ENCODE assay signal across 8 cellular contexts in the genomic region with DNA sequence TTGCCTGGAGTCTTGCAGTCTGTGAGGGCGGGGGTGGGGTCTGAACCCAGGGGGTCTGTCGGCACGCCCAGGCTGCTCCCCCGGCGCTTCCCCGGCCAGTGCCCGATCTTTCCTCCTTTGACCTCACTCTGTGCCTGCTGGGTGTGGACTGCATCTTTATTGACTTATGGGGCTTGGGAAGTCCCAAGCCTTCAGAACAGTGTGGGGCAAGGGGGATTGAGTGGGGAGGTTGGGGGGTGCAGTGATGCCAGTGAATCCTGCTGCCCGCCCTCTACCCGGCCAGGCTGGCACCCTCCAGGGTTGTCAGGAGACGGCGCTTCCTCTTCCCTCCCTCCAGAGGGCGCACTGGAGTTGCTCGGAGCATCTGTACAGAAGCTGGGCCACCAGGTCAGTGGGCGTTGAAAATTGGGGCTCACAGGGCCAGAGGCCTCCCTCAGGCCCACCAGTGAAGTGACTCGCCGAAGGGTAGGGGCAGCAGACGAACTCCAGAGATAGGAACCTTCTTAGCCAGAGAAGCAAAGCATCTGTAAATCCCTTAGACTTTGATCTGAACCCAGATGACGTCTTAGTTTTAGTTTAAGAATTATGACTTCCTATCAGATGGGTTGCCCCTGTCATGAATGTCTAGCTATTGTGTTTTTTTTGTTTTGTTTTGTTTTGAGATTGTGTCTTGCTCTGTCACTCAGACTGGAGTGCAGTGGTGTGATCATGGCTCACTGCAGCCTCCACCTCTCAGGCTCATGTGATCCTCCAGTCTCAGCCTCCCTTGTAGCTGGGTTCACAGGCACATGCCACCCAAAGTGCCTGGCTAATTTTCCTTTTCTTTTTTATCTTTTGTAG.
A peak's percentile ranks its signal among the peaks of the same experiment; 100 is the strongest.
DNase-seq lines count a peak whose midpoint lies in the region; ATAC-seq and TF ChIP-seq lines count a peak whose summit lies in the region.

No MANE protein-coding gene starts in this region.

- H3K36me3 ChIP-seq in A673 (ENCODE audit: insufficient read depth, low read length, poor library complexity, severe bottlenecking): no peaks in the 10 kb centered on the region

- no peaks in the 10 kb centered on the region for H3K9me3 Mint-ChIP-seq in activated naive CD4-positive, alpha-beta T cell treated with anti-CD3 and anti-CD28 coated beads, Interleukin-2, amount 10 ng/mL, durations not matched to agents 7 days and 5 days

- H3K4me3 ChIP-seq in A673 (ENCODE audit: low read depth, low read length, poor library complexity, severe bottlenecking): no peak overlapping the region

- DNase-seq in A673 (ENCODE audit: low spot score) (peak; percentile 50), GM19238 (ENCODE audit: insufficient read length, low spot score) (peak; percentile 56), RWPE1 (ENCODE audit: low spot score) (peak; percentile 40), left ventricle myocardium superior (peak; percentile 53)
- DNase-seq in activated naive CD4-positive, alpha-beta T cell treated with anti-CD3 and anti-CD28 coated beads, Interleukin-2, amount 10 ng/mL, durations not matched to agents 7 days and 5 days: peak; percentile 69
- peak; percentile 68 for DNase-seq in stimulated activated CD4-positive, alpha-beta T cell treated with anti-CD3 and anti-CD28 coated beads, Interleukin-15, amount 100 ng/mL, for 24 hours

- TF ChIP-seq CTCF in A673 (conservative IDR thresholded peaks at IDR 0.05; ENCODE audit: low read depth, low read length) (peak; percentile 86), RWPE1 (conservative IDR thresholded peaks at IDR 0.05; ENCODE audit: low read depth) (peak; percentile 83)

- no peaks in the 10 kb centered on the region for H3K27me3 ChIP-seq in A673 (replicated peaks; ENCODE audit: insufficient read depth, low read depth, low read length, poor library complexity)

- no peak overlapping the region for H3K4me3 Mint-ChIP-seq in activated naive CD4-positive, alpha-beta T cell treated with anti-CD3 and anti-CD28 coated beads, Interleukin-2, amount 10 ng/mL, durations not matched to agents 7 days and 5 days

- H3K27ac ChIP-seq in A673 (ENCODE audit: low read depth, low read length, poor library complexity, severe bottlenecking) (no peak overlapping the region), RWPE1 (no peak overlapping the region)

- no peaks in the 10 kb centered on the region for H3K4me1 Mint-ChIP-seq in activated naive CD4-positive, alpha-beta T cell treated with anti-CD3 and anti-CD28 coated beads, Interleukin-2, amount 10 ng/mL, durations not matched to agents 7 days and 5 days

- peaks cover 30% of the 10 kb centered on the region for H3K27me3 Mint-ChIP-seq in activated naive CD4-positive, alpha-beta T cell treated with anti-CD3 and anti-CD28 coated beads, Interleukin-2, amount 10 ng/mL, durations not matched to agents 7 days and 5 days

- H3K27ac Mint-ChIP-seq in activated naive CD4-positive, alpha-beta T cell treated with anti-CD3 and anti-CD28 coated beads, Interleukin-2, amount 10 ng/mL, durations not matched to agents 7 days and 5 days: no peak overlapping the region

- H3K4me1 ChIP-seq in A673 (ENCODE audit: insufficient read depth, low read length, poor library complexity, severe bottlenecking): peaks cover 19% of the 10 kb centered on the region

- no peaks in the 10 kb centered on the region for H3K36me3 Mint-ChIP-seq in activated naive CD4-positive, alpha-beta T cell treated with anti-CD3 and anti-CD28 coated beads, Interleukin-2, amount 10 ng/mL, durations not matched to agents 7 days and 5 days

- intact Hi-C loops in A673 (cut with micrococcal nuclease; ENCODE audit: unreplicated experiment) (no loop called here), left ventricle myocardium superior (cut with micrococcal nuclease) (no loop called here)

- BruUV-seq in A673 (replicated peaks; lab: Mats Ljungman, UMichigan): no TSS peak

- ATAC-seq in left ventricle myocardium superior: peak; percentile 66
- ATAC-seq in GM18868 (IDR thresholded peaks at IDR 0.05; ENCODE audit: unreplicated experiment): no peak
- no peak for ATAC-seq in HG03196 (IDR thresholded peaks at IDR 0.05; ENCODE audit: unreplicated experiment)

- POLR2A ChIA-PET in A673 (lab: Charles Lee; ENCODE audit: low non-redundant PET) (no interaction called here), RWPE1 (lab: Yijun Ruan, JAX; ENCODE audit: low non-redundant PET) (no interaction called here)

- H3K9me3 ChIP-seq in A673 (ENCODE audit: low read depth, low read length, poor library complexity, severe bottlenecking): no peaks in the 10 kb centered on the region

- CTCF ChIA-PET in A673 (lab: Charles Lee): interaction anchor here (0.7 to 1.0 kb wide), 4 partner anchors 9 to 33 kb away, joined by 3 to 6 read pairs (median 4); no protein-coding TSS in a partner anchor
- CTCF ChIA-PET in RWPE1 (lab: Yijun Ruan, JAX): interaction anchor here (0.5 to 1.6 kb wide), 20 partner anchors 9 to 719 kb away, joined by 3 to 6 read pairs (median 3); no protein-coding TSS in a partner anchor
- CTCF ChIA-PET in activated naive CD4-positive, alpha-beta T cell treated with anti-CD3 and anti-CD28 coated beads, Interleukin-2, amount 10 ng/mL, durations not matched to agents 7 days and 5 days (lab: Charles Lee): interaction anchor here (0.6 to 2.6 kb wide), 19 partner anchors 10 to 326 kb away, joined by 3 to 11 read pairs (median 4); no protein-coding TSS in a partner anchor
